15 cellular contexts compared by ENCODE assay signal in genomic region chr3:127390365-127391025, GRCh38.
A peak's percentile ranks its signal among the peaks of the same experiment; 100 is the strongest.
DNase-seq lines count a peak whose midpoint lies in the region; ATAC-seq and TF ChIP-seq lines count a peak whose summit lies in the region.
"Had no signal": no experiment of that assay in that cellular context is flagged by ENCODE, and none has a peak within 500 bp of the region (broad histone marks: within the 10 kb centered on the region; RNA-seq: fewer than 3 reads in every experiment).

No MANE protein-coding gene starts in this region.

- no peak overlapping the region for H3K4me3 ChIP-seq in Panc1 (ENCODE audit: low read depth in 2 of 2, low read length in 2 of 2)
- H3K4me3 ChIP-seq in stomach: no peak overlapping the region
- H3K4me3 ChIP-seq: HAP-1 had no signal

- TF ChIP-seq CTCF in Panc1 (IDR thresholded peaks at IDR 0.05): no peak
- no peak for TF ChIP-seq CTCF in stomach (IDR thresholded peaks at IDR 0.05)

- DNase-seq in Panc1 (ENCODE audit: low read depth, low spot score) (no peak), islet precursor cell (peak; percentile 60), mesenteric fat pad (ENCODE audit: low spot score) (peak; percentile 85), stomach (peak; percentile 14), NCI-H526 (lab: John Stamatoyannopoulos, UW) (no peak)
- DNase-seq in activated CD4-positive, alpha-beta T cell treated with anti-CD3 and anti-CD28 coated beads for 48 hours: no peak
- DNase-seq: BE2C; CD4-positive, alpha-beta memory T cell; DND-41; GDM1; GOT3 had no signal

- H3K27me3 ChIP-seq in Panc1 (ENCODE audit: control insufficient read depth, insufficient read depth, low read length) (peaks cover 2% of the 10 kb centered on the region; the same call in 1 of the 2 replicates), stomach (peaks cover 0 to 99% (median 16%) of the 10 kb centered on the region in 3 donors)
- H3K27me3 ChIP-seq: BE2C had no signal

- H3K4me1 ChIP-seq in Panc1 (ENCODE audit: control insufficient read depth, insufficient read depth, low read length) (no peaks in the 10 kb centered on the region), stomach (no peaks in the 10 kb centered on the region)

- WGBS in stomach, 5 donors: 66 to 81% (median 68%) methylated on average over 12 to 15 of the region's 15 CpGs

- H3K27ac ChIP-seq in Panc1 (ENCODE audit: low read length): no peak overlapping the region
- H3K27ac ChIP-seq in stomach: no peak overlapping the region
- H3K27ac ChIP-seq: C4-2B, HL-60 had no signal

- no peaks in the 10 kb centered on the region for H3K9me3 ChIP-seq in Panc1 (ENCODE audit: control insufficient read depth, insufficient read depth, low read depth, low read length)
- H3K9me3 ChIP-seq in stomach: no peaks in the 10 kb centered on the region
- H3K9me3 ChIP-seq: BE2C, HAP-1 had no signal

- intact Hi-C loops in Panc1 (cut with micrococcal nuclease; ENCODE audit: unreplicated experiment) (no loop called here), stomach (cut with DNase I; ENCODE audit: low total_unique reads) (no loop called here)

- POLR2A ChIA-PET in Panc1 (lab: Charles Lee): no interaction called here

- no peaks in the 10 kb centered on the region for H3K36me3 ChIP-seq in Panc1 (ENCODE audit: control insufficient read depth, insufficient read depth, low read length)
- no peaks in the 10 kb centered on the region for H3K36me3 ChIP-seq in stomach
- H3K36me3 ChIP-seq: BE2C, HAP-1 had no signal

- no peak for TF ChIP-seq EP300 in stomach (IDR thresholded peaks at IDR 0.05)

- BruUV-seq in Panc1 (replicated peaks; lab: Mats Ljungman, UMichigan): no TSS peak

- no peak for TF ChIP-seq POLR2A in stomach (IDR thresholded peaks at IDR 0.05)

- in situ Hi-C loops in Panc1 (cut with HindIII; ENCODE audit: low pct_unique_long_range_greater_than_20kb, low sequenced_read_pairs): no loop called here

- ATAC-seq in Panc1 (peak; percentile 22; the same call in 1 of the 2 replicates), HG03460 (IDR thresholded peaks at IDR 0.05; ENCODE audit: unreplicated experiment) (no peak)

- CTCF ChIA-PET in Panc1 (lab: Charles Lee): no interaction called here

Comparison
In these comparisons a context has a peak if more than half of its experiments do, and no peak if none do; other contexts are left out.
1. DNase-seq: peak in islet precursor cell (single experiment), mesenteric fat pad (single experiment) and stomach (single experiment); none in Panc1 (single experiment), activated CD4-positive, alpha-beta T cell treated with anti-CD3 and anti-CD28 coated beads for 48 hours (single experiment) and NCI-H526 (0 of 2).